In the genomic region with DNA sequence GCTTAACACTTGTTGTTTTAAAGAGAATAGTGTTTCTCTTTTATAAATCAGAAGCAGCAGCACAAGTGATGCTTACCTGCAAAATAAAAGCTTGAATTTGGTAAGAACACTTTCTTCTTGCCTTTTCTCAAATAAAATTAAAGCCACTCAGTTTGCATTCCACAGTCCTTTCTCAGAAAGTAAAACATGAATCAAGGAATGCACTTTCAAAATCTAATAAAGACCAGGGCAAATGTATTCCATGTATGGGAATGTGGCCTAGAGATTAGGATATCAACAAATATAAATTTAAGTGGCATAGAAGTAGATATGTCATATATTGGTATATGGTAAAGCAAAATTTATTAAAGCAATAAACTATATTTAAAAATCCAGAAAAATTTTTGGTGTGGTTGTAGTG, we compare ENCODE assay signal across 23 cellular contexts.
"Had no signal": no experiment of that assay in that cellular context is flagged by ENCODE, and none has a peak within 500 bp of the region (broad histone marks: within the 10 kb centered on the region; RNA-seq: fewer than 3 reads in every experiment).

No MANE protein-coding gene starts in this region.

- FAIRE-seq: colon, TTC549 had no signal

- H3K4me3 ChIP-seq: gastroesophageal sphincter, ovary, prostate gland, thyroid gland, upper lobe of right lung had no signal

- DNase-seq: activated CD4-positive, alpha-beta T cell treated with anti-CD3 and anti-CD28 coated beads for 1 hour; activated gamma-delta T cell treated with Interleukin-2 at 50 U/mL for 16 hours; activated T-cell treated with anti-CD3 and anti-CD28 coated beads, Interleukin-2, amount 50 U/mL, for 1 hour; aorta; central memory CD4-positive, alpha-beta T cell; effector memory CD4-positive, alpha-beta T cell; head of caudate nucleus; hypothalamus; islet precursor cell; left cardiac atrium; ovary; stimulated activated CD4-positive, alpha-beta T cell treated with anti-CD3 and anti-CD28 coated beads, Interleukin-12 subunit alpha, Interleukin-12 subunit beta, amount 100 ng/mL, for 4 hours; stimulated activated CD4-positive, alpha-beta T cell treated with anti-CD3 and anti-CD28 coated beads, Interleukin-4, amount 100 ng/mL, for 4 hours; substantia nigra; thyroid gland; upper lobe of right lung had no signal

- H3K4me3 Mint-ChIP-seq: activated naive CD4-positive, alpha-beta T cell treated with anti-CD3 and anti-CD28 coated beads, Interleukin-2, amount 50 U/mL, for 24 hours; natural killer cell treated with Interleukin-12 subunit alpha and Interleukin-12 subunit beta and Interleukin-15 and Interleukin-18, amount 100 ng/mL, for 72 hours; stimulated activated naive CD8-positive, alpha-beta T cell treated with anti-CD3 and anti-CD28 coated beads, Interleukin-15, Interleukin-2, amounts not matched to agents 100 ng/mL and 50 ng/mL, for 24 hours had no signal

- H3K9me3 ChIP-seq: gastroesophageal sphincter, ovary, prostate gland, thyroid gland, upper lobe of right lung had no signal

- H3K4me1 ChIP-seq: gastroesophageal sphincter, prostate gland, thyroid gland, upper lobe of right lung had no signal

- ATAC-seq: gastroesophageal sphincter; left cardiac atrium; natural killer cell treated with Interleukin-12 subunit alpha and Interleukin-12 subunit beta and Interleukin-15 and Interleukin-18, amount 100 ng/mL, for 72 hours; upper lobe of right lung had no signal

- H3K9me3 Mint-ChIP-seq: activated naive CD4-positive, alpha-beta T cell treated with anti-CD3 and anti-CD28 coated beads, Interleukin-2, amount 50 U/mL, for 24 hours had no signal

- H3K27ac Mint-ChIP-seq: activated naive CD4-positive, alpha-beta T cell treated with anti-CD3 and anti-CD28 coated beads, Interleukin-2, amount 50 U/mL, for 24 hours; natural killer cell treated with Interleukin-12 subunit alpha and Interleukin-12 subunit beta and Interleukin-15 and Interleukin-18, amount 100 ng/mL, for 72 hours; stimulated activated naive CD8-positive, alpha-beta T cell treated with anti-CD3 and anti-CD28 coated beads, Interleukin-15, Interleukin-2, amounts not matched to agents 100 ng/mL and 50 ng/mL, for 24 hours had no signal

- H3K4me1 Mint-ChIP-seq: activated naive CD4-positive, alpha-beta T cell treated with anti-CD3 and anti-CD28 coated beads, Interleukin-2, amount 50 U/mL, for 24 hours had no signal

- H3K36me3 ChIP-seq: gastroesophageal sphincter, ovary, prostate gland, thyroid gland, upper lobe of right lung had no signal

- H3K27me3 Mint-ChIP-seq: natural killer cell treated with Interleukin-12 subunit alpha and Interleukin-12 subunit beta and Interleukin-15 and Interleukin-18, amount 100 ng/mL, for 72 hours; stimulated activated naive CD8-positive, alpha-beta T cell treated with anti-CD3 and anti-CD28 coated beads, Interleukin-15, Interleukin-2, amounts not matched to agents 100 ng/mL and 50 ng/mL, for 24 hours had no signal

- H3K36me3 Mint-ChIP-seq: activated naive CD4-positive, alpha-beta T cell treated with anti-CD3 and anti-CD28 coated beads, Interleukin-2, amount 50 U/mL, for 24 hours; natural killer cell treated with Interleukin-12 subunit alpha and Interleukin-12 subunit beta and Interleukin-15 and Interleukin-18, amount 100 ng/mL, for 72 hours had no signal

- H3K27ac ChIP-seq: gastroesophageal sphincter, ovary, prostate gland, thyroid gland, upper lobe of right lung had no signal

- H3K27me3 ChIP-seq: gastroesophageal sphincter, ovary, thyroid gland, upper lobe of right lung had no signal
